ENCODE assay signal across 10 cellular contexts in the genomic region with DNA sequence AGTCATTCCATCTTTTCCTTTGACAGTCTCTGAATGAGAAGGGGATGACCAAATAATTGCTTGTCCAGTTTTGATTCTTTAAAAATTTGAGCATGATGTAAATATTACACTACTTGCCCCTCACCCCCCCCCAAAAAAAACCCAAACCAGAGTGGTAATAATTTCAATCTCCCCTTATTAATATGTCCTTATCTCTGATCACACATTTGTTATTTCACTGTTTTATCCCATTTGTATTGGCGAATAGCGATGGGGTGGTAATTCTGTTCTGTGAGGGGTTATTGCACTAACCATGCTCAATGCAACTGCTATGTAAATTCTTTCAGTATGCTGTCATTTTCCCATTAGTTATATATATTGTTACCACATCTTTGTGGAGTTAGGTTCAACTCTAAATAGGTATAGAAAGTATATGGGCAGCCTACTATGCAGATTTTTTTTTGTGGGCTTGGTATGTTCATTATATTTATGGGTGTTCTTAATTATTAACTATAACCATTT. TPM values are rescaled to one million over a fixed set of nuclear protein-coding genes. Genes with fewer than 3 reads are reported as not detected.
DNase-seq lines count a peak whose midpoint lies in the region; ATAC-seq, FAIRE-seq and TF ChIP-seq lines count a peak whose summit lies in the region.
"Had no signal": no experiment of that assay in that cellular context is flagged by ENCODE, and none has a peak within 500 bp of the region (broad histone marks: within the 10 kb centered on the region; RNA-seq: fewer than 3 reads in every experiment).

No MANE protein-coding gene starts in this region.

- in situ Hi-C loops in HepG2 (cut with HindIII; ENCODE audit: extremely low pct_ligation_motif_present, low pct_unique_long_range_greater_than_20kb), result no loop called here

- no peak overlapping the region for H3K9ac ChIP-seq in HepG2 (ENCODE audit: insufficient read depth, low read depth, low read length)

- H3K27me3 Mint-ChIP-seq in activated naive CD4-positive, alpha-beta T cell treated with anti-CD3 and anti-CD28 coated beads for 36 hours (ENCODE audit: low read depth), result no peaks in the 10 kb centered on the region

- TF ChIP-seq POLR2A in HepG2 (IDR thresholded peaks at IDR 0.05; ENCODE audit: insufficient read depth in 1 of 2, low read depth in 2 of 2, low read length in 2 of 2), result no peak
- TF ChIP-seq POLR2A in tibial nerve (IDR thresholded peaks at IDR 0.05), result no peak

- POLR2A ChIA-PET in HepG2 (lab: Yijun Ruan, JAX), result no interaction called here

- H3K27ac ChIP-seq in ascending aorta (peak overlapping the region; percentile 97 to 99), HepG2 (ENCODE audit: extremely low read length, insufficient read depth, low read length) (no peak overlapping the region), tibial nerve (peak overlapping the region; percentile 85 to 99 (median 93))

- intact Hi-C loops in activated naive CD4-positive, alpha-beta T cell treated with anti-CD3 and anti-CD28 coated beads for 36 hours (cut with micrococcal nuclease), result loop anchor here (5.0 kb wide), 1 partner anchor 193 kb away; no protein-coding TSS in a partner anchor
- intact Hi-C loops in ascending aorta (cut with DNase I) (loop anchor here (5.0 to 10.0 kb wide), 4 partner anchors 78 to 1516 kb away; a partner anchor contains a TSS), HepG2 (cut with micrococcal nuclease; ENCODE audit: unreplicated experiment) (no loop called here)

- H3K27me3 ChIP-seq in ascending aorta, result no peaks in the 10 kb centered on the region
- H3K27me3 ChIP-seq in HepG2 (ENCODE audit: control insufficient read depth in 1 of 2, insufficient read depth in 2 of 2, low read length in 2 of 2), result peaks cover 3 to 38% of the 10 kb centered on the region in 2 experiments; a peak in 3 of 5 replicates
- H3K27me3 ChIP-seq in tibial nerve, result no peaks in the 10 kb centered on the region

- peak overlapping the region; percentile 91 for H3K4me3 Mint-ChIP-seq in activated naive CD4-positive, alpha-beta T cell treated with anti-CD3 and anti-CD28 coated beads for 36 hours

- peaks cover 18% of the 10 kb centered on the region for H3K4me1 Mint-ChIP-seq in activated naive CD4-positive, alpha-beta T cell treated with anti-CD3 and anti-CD28 coated beads for 36 hours (ENCODE audit: low read depth)

- no peak for DNase-seq in activated naive CD4-positive, alpha-beta T cell treated with anti-CD3 and anti-CD28 coated beads for 36 hours
- no peak for DNase-seq in activated naive CD4-positive, alpha-beta T cell treated with anti-CD3 and anti-CD28 coated beads, Interleukin-2, amount 50 U/mL, for 16 hours
- DNase-seq in ascending aorta (ENCODE audit: low spot score in 2 of 2) (no peak), HepG2 (ENCODE audit: low spot score) (no peak), tibial nerve (ENCODE audit: low spot score in 2 of 2) (no peak), NCI-H1092 treated with DMSO at 0.1 percent for 48 hours (lab: John Stamatoyannopoulos, UW) (no peak), SW 1271 (lab: John Stamatoyannopoulos, UW) (no peak)

- peak overlapping the region; percentile 81 to 92 for H3K4me3 ChIP-seq in ascending aorta
- H3K4me3 ChIP-seq in HepG2 (replicated peaks in 1 of 3; ENCODE audit: insufficient read depth in 1 of 3, low read depth in 2 of 3, low read length in 3 of 3), result peak overlapping the region; percentile 21 to 75 (median 70); a peak in 4 of 6 replicates
- peak overlapping the region; percentile 68 to 100 (median 90) for H3K4me3 ChIP-seq in tibial nerve

- 52% methylated on average over 2 of the region's 2 CpGs for WGBS in HepG2 (ENCODE audit: low lambda C conversion rate)
- 10 to 16% methylated on average over 2 of the region's 2 CpGs for WGBS in tibial nerve, 2 donors

- no peaks in the 10 kb centered on the region for H4K20me1 ChIP-seq in HepG2 (ENCODE audit: insufficient read depth, low read length)

- TF ChIP-seq RAD21 in HepG2 (CRISPR knock-in tag; IDR thresholded peaks at IDR 0.05), result no peak

- CTCF ChIA-PET in activated naive CD4-positive, alpha-beta T cell treated with anti-CD3 and anti-CD28 coated beads for 36 hours (lab: Charles Lee), result no interaction called here
- CTCF ChIA-PET in HepG2 (lab: Yijun Ruan, JAX; ENCODE audit: low intra/inter-chr PET ratio, low total read pairs), result no interaction called here

- H3K4me2 ChIP-seq in HepG2 (ENCODE audit: low read depth, low read length), result peak overlapping the region; percentile 79

- H3K9me3 Mint-ChIP-seq in activated naive CD4-positive, alpha-beta T cell treated with anti-CD3 and anti-CD28 coated beads for 36 hours, result no peaks in the 10 kb centered on the region

- ATAC-seq in HepG2 (no peak), HG02852 (IDR thresholded peaks at IDR 0.05; ENCODE audit: unreplicated experiment) (no peak)

- no peak for FAIRE-seq in HepG2 (lab: Jason Lieb, UNC)
- FAIRE-seq: G401.6 had no signal

- H3K4me1 ChIP-seq in ascending aorta, result peaks cover 2 to 25% of the 10 kb centered on the region in 2 donors
- H3K4me1 ChIP-seq in HepG2 (ENCODE audit: insufficient read depth, low read length), result peaks cover 8% of the 10 kb centered on the region
- peaks cover 0 to 61% (median 12%) of the 10 kb centered on the region in 4 donors for H3K4me1 ChIP-seq in tibial nerve

- no TSS peak for BruUV-seq in HepG2 (replicated peaks; lab: Mats Ljungman, UMichigan)

- TF ChIP-seq EP300 in HepG2 (IDR thresholded peaks at IDR 0.05; ENCODE audit: low read depth in 2 of 2, low read length in 2 of 2) (no peak), HepG2 (CRISPR knock-in tag; IDR thresholded peaks at IDR 0.05; ENCODE audit: borderline replicate concordance) (no peak), tibial nerve (IDR thresholded peaks at IDR 0.05) (peak in 1 of 2 donors; percentile 5)

- no peak overlapping the region for H3K27ac Mint-ChIP-seq in activated naive CD4-positive, alpha-beta T cell treated with anti-CD3 and anti-CD28 coated beads for 36 hours

- no peaks in the 10 kb centered on the region for H3K79me2 ChIP-seq in HepG2 (ENCODE audit: insufficient read depth, low read length)

- H3K36me3 Mint-ChIP-seq in activated naive CD4-positive, alpha-beta T cell treated with anti-CD3 and anti-CD28 coated beads for 36 hours (ENCODE audit: low read depth), result no peaks in the 10 kb centered on the region

- H2AFZ ChIP-seq in HepG2 (ENCODE audit: low read length), result no peak overlapping the region

- no peaks in the 10 kb centered on the region for H3K36me3 ChIP-seq in ascending aorta
- H3K36me3 ChIP-seq in HepG2 (replicated peaks in 1 of 2; ENCODE audit: control insufficient read depth in 1 of 2, insufficient read depth in 2 of 2, low read length in 2 of 2), result no peaks in the 10 kb centered on the region
- H3K36me3 ChIP-seq in tibial nerve, result no peaks in the 10 kb centered on the region

- TF ChIP-seq CTCF in ascending aorta (IDR thresholded peaks at IDR 0.05) (no peak), HepG2 (CRISPR knock-in tag; IDR thresholded peaks at IDR 0.05) (no peak), tibial nerve (IDR thresholded peaks at IDR 0.05) (no peak)

- no peaks in the 10 kb centered on the region for H3K9me3 ChIP-seq in ascending aorta
- H3K9me3 ChIP-seq in HepG2 (ENCODE audit: low read length), result no peaks in the 10 kb centered on the region
- H3K9me3 ChIP-seq in tibial nerve, result no peaks in the 10 kb centered on the region

RNA-seq across cellular contexts. Expression of a gene that starts 1.1 kb away (rescaled TPM):
- total RNA-seq in activated naive CD4-positive, alpha-beta T cell treated with anti-CD3 and anti-CD28 coated beads for 36 hours, result 1 to 10 TPM; 5.2 to 5.5 TPM
- 26.0 TPM for total RNA-seq in ascending aorta
- total RNA-seq in HepG2 (2016; rRNA removed; fragmentation: Illumina TruSeq; extraction: Trizol), result 0.21 and 0.33 TPM in 2 replicates
- not detected in 2 replicates for total RNA-seq in HepG2 (2016; cell fraction: cytosol; rRNA removed; fragmentation: Illumina TruSeq; extraction: Trizol; ENCODE audit: low read depth)
- 0.22 and 0.39 TPM in 2 replicates for total RNA-seq in HepG2 (2016; cell fraction: insoluble cytoplasmic fraction; rRNA removed; fragmentation: Illumina TruSeq; extraction: Trizol)
- total RNA-seq in HepG2 (2016; cell fraction: membrane; rRNA removed; fragmentation: Illumina TruSeq; extraction: Trizol), result 0.03 TPM in 1 of 2 replicates, not detected in the other
- total RNA-seq in HepG2 (2016; cell fraction: nucleus; rRNA removed; fragmentation: Illumina TruSeq; extraction: Trizol), result 0.78 and 1.7 TPM in 2 replicates
- polyA plus RNA-seq in HepG2 (2011; rRNA removed), result 0.35 and 0.40 TPM in 2 replicates
- 0.15 and 0.18 TPM in 2 replicates for polyA plus RNA-seq in HepG2 (2011; cell fraction: cytosol; rRNA removed)
- 0.96 and 2.2 TPM in 2 replicates for polyA plus RNA-seq in HepG2 (2011; cell fraction: nucleus; rRNA removed)
- polyA plus RNA-seq in HepG2 (2012), result 0.52 and 1.0 TPM in 2 replicates
- polyA plus RNA-seq in HepG2 (2016; cell fraction: cytosol; fragmentation: Illumina TruSeq; extraction: Trizol; ENCODE audit: low read depth), result not detected in 2 replicates
- 0.30 TPM in 1 of 2 replicates, not detected in the other for polyA plus RNA-seq in HepG2 (2016; cell fraction: insoluble cytoplasmic fraction; fragmentation: Illumina TruSeq; extraction: Trizol; ENCODE audit: low read depth)
- not detected in 2 replicates for polyA plus RNA-seq in HepG2 (2016; cell fraction: membrane; fragmentation: Illumina TruSeq; extraction: Trizol; ENCODE audit: low read depth)
- 1.3 and 1.8 TPM in 2 replicates for polyA plus RNA-seq in HepG2 (2016; cell fraction: nucleus; fragmentation: Illumina TruSeq; extraction: Trizol; ENCODE audit: insufficient read depth, low read depth)
- 0.06 and 372 TPM in 2 replicates for polyA minus RNA-seq in HepG2 (2011; rRNA and poly(A)+ RNA removed; ENCODE audit: low replicate concordance)
- 0.89 and 1.3 TPM in 2 replicates for polyA minus RNA-seq in HepG2 (2011; cell fraction: cytosol; rRNA and poly(A)+ RNA removed)
- polyA minus RNA-seq in HepG2 (2011; cell fraction: nucleus; rRNA and poly(A)+ RNA removed), result 2.2 and 2.6 TPM in 2 replicates
- total RNA-seq in tibial nerve, result 10 to 100 TPM; 53.4 to 76.6 (median 68.9) TPM

RNA-seq across cellular contexts. Expression of a gene that starts 36.3 kb away (rescaled TPM):
- total RNA-seq in activated naive CD4-positive, alpha-beta T cell treated with anti-CD3 and anti-CD28 coated beads for 36 hours, result not detected
- 174 TPM for total RNA-seq in ascending aorta
- total RNA-seq in HepG2 (2016; rRNA removed; fragmentation: Illumina TruSeq; extraction: Trizol), result not detected in 2 replicates
- not detected in 2 replicates for total RNA-seq in HepG2 (2016; cell fraction: cytosol; rRNA removed; fragmentation: Illumina TruSeq; extraction: Trizol; ENCODE audit: low read depth)
- not detected in 2 replicates for total RNA-seq in HepG2 (2016; cell fraction: insoluble cytoplasmic fraction; rRNA removed; fragmentation: Illumina TruSeq; extraction: Trizol)
- total RNA-seq in HepG2 (2016; cell fraction: membrane; rRNA removed; fragmentation: Illumina TruSeq; extraction: Trizol), result not detected in 2 replicates
- not detected in 2 replicates for total RNA-seq in HepG2 (2016; cell fraction: nucleus; rRNA removed; fragmentation: Illumina TruSeq; extraction: Trizol)
- 0.07 TPM in 1 of 2 replicates, not detected in the other for polyA plus RNA-seq in HepG2 (2011; rRNA removed)
- polyA plus RNA-seq in HepG2 (2011; cell fraction: cytosol; rRNA removed), result 0.15 and 0.23 TPM in 2 replicates
- not detected in 2 replicates for polyA plus RNA-seq in HepG2 (2011; cell fraction: nucleus; rRNA removed)
- not detected in 2 replicates for polyA plus RNA-seq in HepG2 (2012)
- polyA plus RNA-seq in HepG2 (2016; cell fraction: cytosol; fragmentation: Illumina TruSeq; extraction: Trizol; ENCODE audit: low read depth), result not detected in 2 replicates
- not detected in 2 replicates for polyA plus RNA-seq in HepG2 (2016; cell fraction: insoluble cytoplasmic fraction; fragmentation: Illumina TruSeq; extraction: Trizol; ENCODE audit: low read depth)
- polyA plus RNA-seq in HepG2 (2016; cell fraction: membrane; fragmentation: Illumina TruSeq; extraction: Trizol; ENCODE audit: low read depth), result not detected in 2 replicates
- not detected in 2 replicates for polyA plus RNA-seq in HepG2 (2016; cell fraction: nucleus; fragmentation: Illumina TruSeq; extraction: Trizol; ENCODE audit: insufficient read depth, low read depth)
- 442 TPM in 1 of 2 replicates, not detected in the other for polyA minus RNA-seq in HepG2 (2011; rRNA and poly(A)+ RNA removed; ENCODE audit: low replicate concordance)
- polyA minus RNA-seq in HepG2 (2011; cell fraction: cytosol; rRNA and poly(A)+ RNA removed), result 0.62 TPM in 1 of 2 replicates, not detected in the other
- 0.52 and 1.2 TPM in 2 replicates for polyA minus RNA-seq in HepG2 (2011; cell fraction: nucleus; rRNA and poly(A)+ RNA removed)
- 100 to 1,000 TPM; 153 to 895 (median 613) TPM for total RNA-seq in tibial nerve
- total RNA-seq: NCI-H460 had no signal

Comparison
In these comparisons a context has a peak if more than half of its experiments do, and no peak if none do; other contexts are left out.
1. RNA of a gene that starts 36.3 kb away (total RNA-seq): 153 to 895 TPM in tibial nerve and 174 TPM in ascending aorta (single experiment); not detected in activated naive CD4-positive, alpha-beta T cell treated with anti-CD3 and anti-CD28 coated beads for 36 hours and not detected in HepG2; every median in the first group is over 100 times any median in the second.
2. Peak in every context shown above with its lines, with median percentiles within 50 percentile points of each other: H3K4me3 ChIP-seq.